2 cellular contexts compared by ENCODE assay signal in genomic region chr19:1467228-1467511, GRCh38.
TF ChIP-seq lines count a peak whose summit lies in the region.

No MANE protein-coding gene starts in this region.

TF ChIP-seq in HCT116, 20 proteins besides CTCF, POLR2A, EP300 and RAD21:
- TF ChIP-seq SP1 (IDR thresholded peaks at IDR 0.05; ENCODE audit: low read depth) (no peak), SRF (IDR thresholded peaks at IDR 0.05; ENCODE audit: low read depth) (no peak), MAX (IDR thresholded peaks at IDR 0.05) (no peak), REST (IDR thresholded peaks at IDR 0.05; ENCODE audit: low read depth) (no peak), YY1 (IDR thresholded peaks at IDR 0.05; ENCODE audit: extremely low read depth, insufficient replicate concordance, low read depth, low read length) (no peak), ZBTB33 (IDR thresholded peaks at IDR 0.05; ENCODE audit: extremely low read depth, insufficient replicate concordance, low read length) (no peak), POLR2AphosphoS5 (IDR thresholded peaks at IDR 0.05; ENCODE audit: low read depth, low read length) (no peak), EGR1 (IDR thresholded peaks at IDR 0.05; ENCODE audit: low read depth) (no peak)

TF ChIP-seq in H1, 55 proteins besides CTCF, POLR2A, EP300 and RAD21:
- TF ChIP-seq SUZ12 (IDR thresholded peaks at IDR 0.05; ENCODE audit: low read length) (peak; percentile 45), RXRA (IDR thresholded peaks at IDR 0.05; ENCODE audit: insufficient read depth, low read depth, low read length) (no peak)
